Comparison of ENCODE assay signal across 14 cellular contexts in the genomic region with DNA sequence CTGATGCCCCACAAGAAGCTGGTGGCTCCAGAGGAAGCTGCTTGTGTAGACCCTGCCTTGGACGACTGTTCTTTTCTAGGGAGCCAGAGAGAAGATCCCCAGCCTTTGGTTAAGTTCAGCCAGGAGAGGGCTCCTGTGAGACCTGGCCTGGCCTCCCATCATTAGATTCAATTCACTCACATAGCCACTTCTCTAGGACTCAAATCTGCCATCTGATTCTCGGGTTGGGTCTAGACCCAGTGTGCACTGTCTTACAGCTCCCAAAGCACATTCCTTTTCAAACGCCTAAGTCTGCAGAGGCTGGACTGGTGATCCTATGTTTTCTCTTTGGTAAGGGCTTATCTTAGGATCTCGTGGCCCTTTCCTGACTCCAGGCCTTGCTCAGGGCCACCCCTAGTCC.
DNase-seq lines count a peak whose midpoint lies in the region; ATAC-seq and TF ChIP-seq lines count a peak whose summit lies in the region.
"Had no signal": no experiment of that assay in that cellular context is flagged by ENCODE, and none has a peak within 500 bp of the region (broad histone marks: within the 10 kb centered on the region; RNA-seq: fewer than 3 reads in every experiment).

No MANE protein-coding gene starts in this region.

- POLR2A ChIA-PET in CD8-positive, alpha-beta T cell (lab: Charles Lee): no interaction called here

- no peaks in the 10 kb centered on the region for H3K36me3 Mint-ChIP-seq in GM23338 (ENCODE audit: low read depth)
- no peaks in the 10 kb centered on the region for H3K36me3 Mint-ChIP-seq in CD8-positive, alpha-beta T cell
- H3K36me3 Mint-ChIP-seq: activated CD8-positive, alpha-beta memory T cell treated with anti-CD3 and anti-CD28 coated beads, Interleukin-2, amount 10 ng/mL, durations not matched to agents 7 days and 5 days had no signal

- no peak overlapping the region for H3K27ac ChIP-seq in GM23338 (ENCODE audit: low read depth)
- H3K27ac ChIP-seq in CD8-positive, alpha-beta T cell (ENCODE audit: low read depth, low read length): no peak overlapping the region
- H3K27ac ChIP-seq: heart left ventricle, PC-9 had no signal

- no peak overlapping the region for H3K4me3 Mint-ChIP-seq in GM23338
- H3K4me3 Mint-ChIP-seq in CD8-positive, alpha-beta T cell: no peak overlapping the region
- H3K4me3 Mint-ChIP-seq: activated CD8-positive, alpha-beta memory T cell treated with anti-CD3 and anti-CD28 coated beads, Interleukin-2, amount 10 ng/mL, durations not matched to agents 7 days and 5 days; activated naive CD8-positive, alpha-beta T cell treated with anti-CD3 and anti-CD28 coated beads, Interleukin-2, amount 50 U/mL, for 24 hours had no signal

- ATAC-seq in GM23338 (peak; percentile 92), SK-N-SH treated with all-trans-retinoic acid at 6 μM for 48 hours (peak; percentile 62), GM19463 (IDR thresholded peaks at IDR 0.05; ENCODE audit: unreplicated experiment) (no peak)
- no peak for ATAC-seq in CD8-positive, alpha-beta T cell
- ATAC-seq: activated CD8-positive, alpha-beta memory T cell treated with anti-CD3 and anti-CD28 coated beads, Interleukin-2, amount 10 ng/mL, durations not matched to agents 7 days and 5 days; activated naive CD8-positive, alpha-beta T cell treated with anti-CD3 and anti-CD28 coated beads, Interleukin-2, amount 50 U/mL, for 24 hours; heart left ventricle had no signal

- H3K27me3 Mint-ChIP-seq in GM23338 (ENCODE audit: insufficient read depth, low read depth, poor library complexity): peaks cover 2% of the 10 kb centered on the region
- H3K27me3 Mint-ChIP-seq in CD8-positive, alpha-beta T cell (ENCODE audit: low read depth): no peaks in the 10 kb centered on the region
- H3K27me3 Mint-ChIP-seq: activated CD8-positive, alpha-beta memory T cell treated with anti-CD3 and anti-CD28 coated beads, Interleukin-2, amount 10 ng/mL, durations not matched to agents 7 days and 5 days; activated naive CD8-positive, alpha-beta T cell treated with anti-CD3 and anti-CD28 coated beads, Interleukin-2, amount 50 U/mL, for 24 hours had no signal

- no peaks in the 10 kb centered on the region for H3K36me3 ChIP-seq in GM23338 (ENCODE audit: insufficient read depth)
- no peaks in the 10 kb centered on the region for H3K36me3 ChIP-seq in kidney epithelial cell (ENCODE audit: control insufficient read depth, insufficient read depth, low read length)
- no peaks in the 10 kb centered on the region for H3K36me3 ChIP-seq in CD8-positive, alpha-beta T cell (ENCODE audit: insufficient read depth, low read length)
- H3K36me3 ChIP-seq: heart left ventricle had no signal

- H3K9me3 Mint-ChIP-seq in GM23338: no peaks in the 10 kb centered on the region
- H3K9me3 Mint-ChIP-seq in CD8-positive, alpha-beta T cell: no peaks in the 10 kb centered on the region
- H3K9me3 Mint-ChIP-seq: activated naive CD8-positive, alpha-beta T cell treated with anti-CD3 and anti-CD28 coated beads, Interleukin-2, amount 50 U/mL, for 24 hours had no signal

- no peaks in the 10 kb centered on the region for H4K20me1 ChIP-seq in GM23338 (replicated peaks; ENCODE audit: insufficient read depth)

- H3K27me3 ChIP-seq in GM23338 (ENCODE audit: insufficient read depth) (no peaks in the 10 kb centered on the region), kidney epithelial cell (ENCODE audit: control insufficient read depth, insufficient read depth, low read length) (no peaks in the 10 kb centered on the region)
- H3K27me3 ChIP-seq in CD8-positive, alpha-beta T cell (ENCODE audit: insufficient read depth, low read length): no peaks in the 10 kb centered on the region
- H3K27me3 ChIP-seq: heart left ventricle had no signal

- TF ChIP-seq CTCF in AG10803 (conservative IDR thresholded peaks at IDR 0.05; ENCODE audit: low read length): peak; percentile 28; the same call in 1 of the 2 replicates
- TF ChIP-seq CTCF in GM23338 (conservative IDR thresholded peaks at IDR 0.05; ENCODE audit: low read depth in 2 of 2): peak; percentile 60 to 68
- peak; percentile 7 for TF ChIP-seq CTCF in kidney epithelial cell (IDR thresholded peaks at IDR 0.05; ENCODE audit: insufficient read depth, low read length, poor library complexity, severe bottlenecking)
- TF ChIP-seq CTCF in CD8-positive, alpha-beta T cell (IDR thresholded peaks at IDR 0.05): no peak

- no peak overlapping the region for H3K4me3 ChIP-seq in AG10803 (ENCODE audit: low read length)
- no peak overlapping the region for H3K4me3 ChIP-seq in GM23338
- H3K4me3 ChIP-seq in kidney epithelial cell (ENCODE audit: low read depth, low read length): no peak overlapping the region
- H3K4me3 ChIP-seq in CD8-positive, alpha-beta T cell (ENCODE audit: low read depth, low read length): no peak overlapping the region
- H3K4me3 ChIP-seq: heart left ventricle, PC-9 had no signal

- CTCF ChIA-PET in CD8-positive, alpha-beta T cell (lab: Charles Lee): no interaction called here

- peak; percentile 18 for DNase-seq in AG10803 (ENCODE audit: low read depth)
- peak; percentile 52 for DNase-seq in GM23338 (ENCODE audit: low spot score)
- DNase-seq in kidney epithelial cell (ENCODE audit: low read depth): no peak
- no peak for DNase-seq in CD8-positive, alpha-beta T cell
- DNase-seq in superior temporal gyrus (ENCODE audit: extremely low spot score): no peak
- no peak for DNase-seq in activated CD4-positive, alpha-beta T cell treated with anti-CD3 and anti-CD28 coated beads, Interleukin-2, amount 50 U/mL, for 4 hours
- DNase-seq: activated CD8-positive, alpha-beta memory T cell treated with anti-CD3 and anti-CD28 coated beads, Interleukin-2, amount 10 ng/mL, durations not matched to agents 7 days and 5 days; activated naive CD8-positive, alpha-beta T cell treated with anti-CD3 and anti-CD28 coated beads, Interleukin-2, amount 50 U/mL, for 24 hours; C1 segment of cervical spinal cord; effector CD8-positive, alpha-beta T cell; heart left ventricle had no signal

- no peaks in the 10 kb centered on the region for H3K4me1 Mint-ChIP-seq in GM23338
- H3K4me1 Mint-ChIP-seq in CD8-positive, alpha-beta T cell (ENCODE audit: low read depth): no peaks in the 10 kb centered on the region
- H3K4me1 Mint-ChIP-seq: activated CD8-positive, alpha-beta memory T cell treated with anti-CD3 and anti-CD28 coated beads, Interleukin-2, amount 10 ng/mL, durations not matched to agents 7 days and 5 days; activated naive CD8-positive, alpha-beta T cell treated with anti-CD3 and anti-CD28 coated beads, Interleukin-2, amount 50 U/mL, for 24 hours had no signal

- H3K4me2 ChIP-seq in GM23338: no peak overlapping the region
- H3K4me2 ChIP-seq: PC-9 had no signal

- no peaks in the 10 kb centered on the region for H3K9me3 ChIP-seq in CD8-positive, alpha-beta T cell (ENCODE audit: low read length)

- H2AFZ ChIP-seq in GM23338: no peak overlapping the region
- H2AFZ ChIP-seq: PC-9 had no signal

- no peaks in the 10 kb centered on the region for H3K9me2 ChIP-seq in GM23338 (ENCODE audit: insufficient read depth)

- no peaks in the 10 kb centered on the region for H3K79me2 ChIP-seq in GM23338 (replicated peaks; ENCODE audit: insufficient read depth)

- no peak overlapping the region for H3K27ac Mint-ChIP-seq in GM23338
- H3K27ac Mint-ChIP-seq in CD8-positive, alpha-beta T cell: no peak overlapping the region
- H3K27ac Mint-ChIP-seq: activated CD8-positive, alpha-beta memory T cell treated with anti-CD3 and anti-CD28 coated beads, Interleukin-2, amount 10 ng/mL, durations not matched to agents 7 days and 5 days; activated naive CD8-positive, alpha-beta T cell treated with anti-CD3 and anti-CD28 coated beads, Interleukin-2, amount 50 U/mL, for 24 hours had no signal

- H3F3A ChIP-seq in GM23338 (replicated peaks; ENCODE audit: low read depth): no peaks in the 10 kb centered on the region

- intact Hi-C loops in CD8-positive, alpha-beta T cell (cut with DNase I, micrococcal nuclease): no loop called here

- no peaks in the 10 kb centered on the region for H3K4me1 ChIP-seq in GM23338 (ENCODE audit: insufficient read depth)
- no peaks in the 10 kb centered on the region for H3K4me1 ChIP-seq in CD8-positive, alpha-beta T cell (ENCODE audit: insufficient read depth, low read length)

TF ChIP-seq in GM23338, 12 proteins besides CTCF, POLR2A, EP300 and RAD21 (continues in another document):
- TF ChIP-seq EZH2phosphoT487 (IDR thresholded peaks at IDR 0.05; ENCODE audit: unreplicated experiment): no peak
- no peak for TF ChIP-seq POLR2AphosphoS5 (IDR thresholded peaks at IDR 0.05; ENCODE audit: low read depth)
- no peak for TF ChIP-seq ZNF331 (CRISPR knock-in tag; IDR thresholded peaks at IDR 0.05; ENCODE audit: low read depth)
- TF ChIP-seq JUNB (IDR thresholded peaks at IDR 0.05; ENCODE audit: unreplicated experiment): no peak
- TF ChIP-seq CREB1 (CRISPR knock-in tag; IDR thresholded peaks at IDR 0.05; ENCODE audit: low read depth): no peak
- TF ChIP-seq ZNF114 (CRISPR knock-in tag; IDR thresholded peaks at IDR 0.05): no peak

TF ChIP-seq in SK-N-SH treated with all-trans-retinoic acid at 6 μM for 48 hours, 23 proteins besides CTCF, POLR2A, EP300 and RAD21 (continues in another document):
- no peak for TF ChIP-seq GLIS3 (CRISPR knock-in tag; IDR thresholded peaks at IDR 0.05)
- no peak for TF ChIP-seq ISL1 (CRISPR knock-in tag; IDR thresholded peaks at IDR 0.05)
- TF ChIP-seq TCF4 (CRISPR knock-in tag; IDR thresholded peaks at IDR 0.05; ENCODE audit: borderline replicate concordance): no peak
- no peak for TF ChIP-seq ESRRG (CRISPR knock-in tag; IDR thresholded peaks at IDR 0.05)
- no peak for TF ChIP-seq PPARA (CRISPR knock-in tag; IDR thresholded peaks at IDR 0.05; ENCODE audit: borderline replicate concordance)
- TF ChIP-seq, protein P1, sequence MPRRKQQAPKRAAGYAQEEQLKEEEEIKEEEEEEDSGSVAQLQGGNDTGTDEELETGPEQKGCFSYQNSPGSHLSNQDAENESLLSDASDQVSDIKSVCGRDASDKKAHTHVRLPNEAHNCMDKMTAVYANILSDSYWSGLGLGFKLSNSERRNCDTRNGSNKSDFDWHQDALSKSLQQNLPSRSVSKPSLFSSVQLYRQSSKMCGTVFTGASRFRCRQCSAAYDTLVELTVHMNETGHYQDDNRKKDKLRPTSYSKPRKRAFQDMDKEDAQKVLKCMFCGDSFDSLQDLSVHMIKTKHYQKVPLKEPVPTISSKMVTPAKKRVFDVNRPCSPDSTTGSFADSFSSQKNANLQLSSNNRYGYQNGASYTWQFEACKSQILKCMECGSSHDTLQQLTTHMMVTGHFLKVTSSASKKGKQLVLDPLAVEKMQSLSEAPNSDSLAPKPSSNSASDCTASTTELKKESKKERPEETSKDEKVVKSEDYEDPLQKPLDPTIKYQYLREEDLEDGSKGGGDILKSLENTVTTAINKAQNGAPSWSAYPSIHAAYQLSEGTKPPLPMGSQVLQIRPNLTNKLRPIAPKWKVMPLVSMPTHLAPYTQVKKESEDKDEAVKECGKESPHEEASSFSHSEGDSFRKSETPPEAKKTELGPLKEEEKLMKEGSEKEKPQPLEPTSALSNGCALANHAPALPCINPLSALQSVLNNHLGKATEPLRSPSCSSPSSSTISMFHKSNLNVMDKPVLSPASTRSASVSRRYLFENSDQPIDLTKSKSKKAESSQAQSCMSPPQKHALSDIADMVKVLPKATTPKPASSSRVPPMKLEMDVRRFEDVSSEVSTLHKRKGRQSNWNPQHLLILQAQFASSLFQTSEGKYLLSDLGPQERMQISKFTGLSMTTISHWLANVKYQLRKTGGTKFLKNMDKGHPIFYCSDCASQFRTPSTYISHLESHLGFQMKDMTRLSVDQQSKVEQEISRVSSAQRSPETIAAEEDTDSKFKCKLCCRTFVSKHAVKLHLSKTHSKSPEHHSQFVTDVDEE (CRISPR knock-in tag; IDR thresholded peaks at IDR 0.05): no peak

Comparison
In these comparisons a context has a peak if more than half of its experiments do, and no peak if none do; other contexts are left out.
1. DNase-seq: peak in AG10803 (single experiment) and GM23338 (single experiment); none in kidney epithelial cell (single experiment), CD8-positive, alpha-beta T cell (0 of 7), superior temporal gyrus (single experiment) and activated CD4-positive, alpha-beta T cell treated with anti-CD3 and anti-CD28 coated beads, Interleukin-2, amount 50 U/mL, for 4 hours (0 of 2).
2. ATAC-seq: peak in GM23338 (single experiment) and SK-N-SH treated with all-trans-retinoic acid at 6 μM for 48 hours (single experiment); none in CD8-positive, alpha-beta T cell (single experiment) and GM19463 (single experiment).